ENCODE assay signal across 10 cellular contexts in the genomic region with DNA sequence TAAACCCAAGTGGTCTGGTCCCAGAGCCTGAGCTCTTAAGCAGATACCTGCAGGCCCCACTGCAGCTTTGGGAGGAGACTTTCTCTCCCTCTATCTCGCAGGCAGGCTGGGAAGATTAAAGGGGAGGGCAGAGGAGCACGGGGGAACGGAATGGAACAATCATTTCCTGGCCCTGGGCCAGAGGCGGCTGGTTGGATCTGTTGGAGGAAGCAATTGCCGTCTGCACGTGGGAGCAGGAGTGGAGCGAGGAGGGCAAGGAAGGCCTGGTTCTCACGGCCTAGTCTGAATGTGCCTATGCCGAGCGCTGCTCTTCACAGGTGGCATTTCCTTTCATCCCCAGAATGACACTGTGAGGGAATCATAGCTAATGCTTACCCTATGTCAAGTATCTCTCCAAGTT. TPM values are rescaled to one million over a fixed set of nuclear protein-coding genes. Genes with fewer than 3 reads are reported as not detected.
DNase-seq lines count a peak whose midpoint lies in the region; ATAC-seq, FAIRE-seq and TF ChIP-seq lines count a peak whose summit lies in the region.
"Had no signal": no experiment of that assay in that cellular context is flagged by ENCODE, and none has a peak within 500 bp of the region (broad histone marks: within the 10 kb centered on the region; RNA-seq: fewer than 3 reads in every experiment).

No MANE protein-coding gene starts in this region.

- H3K27me3 ChIP-seq in body of pancreas = no peaks in the 10 kb centered on the region
- no peaks in the 10 kb centered on the region for H3K27me3 ChIP-seq in uterus
- H3K27me3 ChIP-seq in aorta (ENCODE audit: control insufficient read depth in 1 of 2, insufficient read depth in 2 of 2, low read length in 1 of 2) = no peaks in the 10 kb centered on the region
- H3K27me3 ChIP-seq in Caco-2 (replicated peaks; ENCODE audit: control insufficient read depth, insufficient read depth, low read length) = no peaks in the 10 kb centered on the region

- TF ChIP-seq POLR2A in body of pancreas (IDR thresholded peaks at IDR 0.05) = no peak
- TF ChIP-seq POLR2A in uterus (IDR thresholded peaks at IDR 0.05) = no peak

- TF ChIP-seq CTCF in body of pancreas (IDR thresholded peaks at IDR 0.05) (no peak), kidney (IDR thresholded peaks at IDR 0.05; ENCODE audit: borderline replicate concordance, extremely low read depth, insufficient read depth) (no peak), uterus (IDR thresholded peaks at IDR 0.05) (no peak), Caco-2 (IDR thresholded peaks at IDR 0.05; ENCODE audit: insufficient read depth in 1 of 2, low read depth in 1 of 2, low read length in 1 of 2, severe bottlenecking in 1 of 2, unreplicated experiment in 1 of 2) (no peak)

- H3K27ac ChIP-seq in body of pancreas (peak overlapping the region in 2 of 4 donors; percentile 1 to 3), kidney (ENCODE audit: low read depth in 2 of 2, low read length in 2 of 2) (no peak overlapping the region), uterus (no peak overlapping the region), aorta (ENCODE audit: low read depth in 1 of 2, low read length in 2 of 2) (no peak overlapping the region)
- H3K27ac ChIP-seq: thoracic aorta had no signal

- intact Hi-C loops in body of pancreas (cut with DNase I) = no loop called here
- intact Hi-C loops in kidney (cut with DNase I) = no loop called here
- intact Hi-C loops in uterus (cut with DNase I; ENCODE audit: low total_unique reads) = no loop called here
- intact Hi-C loops in aorta (cut with DNase I) = no loop called here
- intact Hi-C loops in Caco-2 (cut with micrococcal nuclease; ENCODE audit: unreplicated experiment) = no loop called here

- ATAC-seq in body of pancreas = peak; percentile 50
- ATAC-seq in aorta (ENCODE audit: low FRiP score) = no peak
- ATAC-seq in GM18519 (IDR thresholded peaks at IDR 0.05; ENCODE audit: low FRiP score, unreplicated experiment) = no peak

- H3K27ac Mint-ChIP-seq in Caco-2 (ENCODE audit: unreplicated experiment) = no peak overlapping the region
- H3K27ac Mint-ChIP-seq: activated T-helper 1 cell treated with anti-CD3 and anti-CD28 coated beads, Interleukin-12 subunit alpha, Interleukin-12 subunit beta, Interleukin-2, Interleukin-4 antibody, amounts not matched to agents 30 ng/mL and 10 ng/mL and 1 ng/mL, durations not matched to agents 14 hours and 24 hours and 36 hours had no signal

- POLR2A ChIA-PET in Caco-2 (lab: Charles Lee) = no interaction called here

- peaks cover 7% of the 10 kb centered on the region for H3K4me1 ChIP-seq in body of pancreas
- H3K4me1 ChIP-seq in kidney (ENCODE audit: control insufficient read depth in 1 of 2, insufficient read depth in 1 of 2, low read depth in 1 of 2, low read length in 2 of 2) = peaks cover 0 to 6% of the 10 kb centered on the region in 2 donors
- peaks cover 0 to 8% of the 10 kb centered on the region in 2 donors for H3K4me1 ChIP-seq in uterus
- H3K4me1 ChIP-seq in aorta (ENCODE audit: control insufficient read depth in 1 of 2, insufficient read depth in 2 of 2, low read length in 2 of 2) = no peaks in the 10 kb centered on the region
- no peaks in the 10 kb centered on the region for H3K4me1 ChIP-seq in Caco-2

- FAIRE-seq in kidney (lab: Jason Lieb, UNC) = no peak

- no peak overlapping the region for H3K4me3 ChIP-seq in body of pancreas
- no peak overlapping the region for H3K4me3 ChIP-seq in kidney (ENCODE audit: low read length in 2 of 2)
- H3K4me3 ChIP-seq in uterus = no peak overlapping the region
- no peak overlapping the region for H3K4me3 ChIP-seq in aorta (ENCODE audit: low read length in 2 of 2)
- no peak overlapping the region for H3K4me3 ChIP-seq in Caco-2 (ENCODE audit: low read depth, low read length)
- H3K4me3 ChIP-seq: thoracic aorta had no signal

- no peaks in the 10 kb centered on the region for H3K36me3 ChIP-seq in body of pancreas (replicated peaks in 1 of 2; ENCODE audit: insufficient read depth in 1 of 2, low read depth in 2 of 2)
- H3K36me3 ChIP-seq in kidney (ENCODE audit: control insufficient read depth in 1 of 2, insufficient read depth in 2 of 2, low read length in 2 of 2) = no peaks in the 10 kb centered on the region
- H3K36me3 ChIP-seq in uterus = no peaks in the 10 kb centered on the region
- H3K36me3 ChIP-seq in aorta (ENCODE audit: control insufficient read depth in 1 of 2, insufficient read depth in 2 of 2, low read length in 1 of 2) = no peaks in the 10 kb centered on the region
- H3K36me3 ChIP-seq in Caco-2 (ENCODE audit: control insufficient read depth, insufficient read depth, low read length) = no peaks in the 10 kb centered on the region
- H3K36me3 ChIP-seq: thoracic aorta had no signal

- no peaks in the 10 kb centered on the region for H3K9me3 Mint-ChIP-seq in Caco-2 (ENCODE audit: unreplicated experiment)

- BruUV-seq in Caco-2 (replicated peaks; lab: Mats Ljungman, UMichigan) = no TSS peak

- H3K9ac ChIP-seq in kidney (ENCODE audit: low read length in 2 of 2) = no peak overlapping the region

- H3K27me3 Mint-ChIP-seq in Caco-2 (ENCODE audit: insufficient read depth, unreplicated experiment) = no peaks in the 10 kb centered on the region

- H3K9me3 ChIP-seq in body of pancreas (no peaks in the 10 kb centered on the region), kidney (ENCODE audit: control insufficient read depth in 1 of 2, low read length in 2 of 2) (no peaks in the 10 kb centered on the region), uterus (no peaks in the 10 kb centered on the region), aorta (ENCODE audit: control insufficient read depth, low read length) (no peaks in the 10 kb centered on the region), Caco-2 (no peaks in the 10 kb centered on the region)
- H3K9me3 ChIP-seq: thoracic aorta had no signal

- H3K4me1 Mint-ChIP-seq in Caco-2 (ENCODE audit: low read depth, unreplicated experiment) = no peaks in the 10 kb centered on the region

- H3K4me3 Mint-ChIP-seq in Caco-2 (ENCODE audit: unreplicated experiment) = no peak overlapping the region
- H3K4me3 Mint-ChIP-seq: activated T-helper 1 cell treated with anti-CD3 and anti-CD28 coated beads, Interleukin-12 subunit alpha, Interleukin-12 subunit beta, Interleukin-2, Interleukin-4 antibody, amounts not matched to agents 30 ng/mL and 10 ng/mL and 1 ng/mL, durations not matched to agents 14 hours and 24 hours and 36 hours had no signal

- H3K36me3 Mint-ChIP-seq in Caco-2 (ENCODE audit: insufficient read depth, unreplicated experiment) = no peaks in the 10 kb centered on the region

- CTCF ChIA-PET in Caco-2 (lab: Charles Lee) = no interaction called here

- WGBS in body of pancreas, 2 donors = 32 to 33% methylated on average over 5 to 10 of the region's 10 CpGs
- 35 to 41% methylated on average over 10 of the region's 10 CpGs for WGBS in aorta, 2 donors

- DNase-seq in NCI-H524 (lab: John Stamatoyannopoulos, UW) (peak; percentile 23 to 76), NCI-H524 treated with DMSO at 0.1 percent for 48 hours (lab: John Stamatoyannopoulos, UW) (no peak), body of pancreas (peak; percentile 41 to 65 (median 57)), kidney (peak; percentile 83), uterus (peak; percentile 34 to 58), aorta (no peak), Caco-2 (no peak)

RNA-seq across cellular contexts. Expression of gene NKAIN1, which starts 23.7 kb away (rescaled TPM):
- total RNA-seq in body of pancreas = not detected
- 0.19 TPM for total RNA-seq in kidney
- 0.34 TPM for polyA plus RNA-seq in kidney (ENCODE audit: insufficient read depth, low read depth, low replicate concordance)
- under 1 TPM in 1 of 4 donors, not detected in 3; 0.55 TPM for total RNA-seq in uterus
- under 1 TPM in 1 of 2 donors, not detected in 1; 0.30 TPM for total RNA-seq in aorta
- not detected for polyA plus RNA-seq in aorta
- total RNA-seq in Caco-2 (2022) = 0.12 TPM in 1 of 2 replicates, not detected in the other
- total RNA-seq: activated T-helper 1 cell treated with anti-CD3 and anti-CD28 coated beads, Interleukin-12 subunit alpha, Interleukin-12 subunit beta, Interleukin-2, Interleukin-4 antibody, amounts not matched to agents 30 ng/mL and 10 ng/mL and 1 ng/mL, durations not matched to agents 14 hours and 24 hours and 36 hours; thoracic aorta had no signal

Comparison
In these comparisons a context has a peak if more than half of its experiments do, and no peak if none do; other contexts are left out.
1. DNase-seq: peak in NCI-H524 (2 of 2), body of pancreas (4 of 4), kidney (single experiment) and uterus (2 of 2); none in NCI-H524 treated with DMSO at 0.1 percent for 48 hours (single experiment), aorta (0 of 2) and Caco-2 (0 of 2).